In the genomic region with DNA sequence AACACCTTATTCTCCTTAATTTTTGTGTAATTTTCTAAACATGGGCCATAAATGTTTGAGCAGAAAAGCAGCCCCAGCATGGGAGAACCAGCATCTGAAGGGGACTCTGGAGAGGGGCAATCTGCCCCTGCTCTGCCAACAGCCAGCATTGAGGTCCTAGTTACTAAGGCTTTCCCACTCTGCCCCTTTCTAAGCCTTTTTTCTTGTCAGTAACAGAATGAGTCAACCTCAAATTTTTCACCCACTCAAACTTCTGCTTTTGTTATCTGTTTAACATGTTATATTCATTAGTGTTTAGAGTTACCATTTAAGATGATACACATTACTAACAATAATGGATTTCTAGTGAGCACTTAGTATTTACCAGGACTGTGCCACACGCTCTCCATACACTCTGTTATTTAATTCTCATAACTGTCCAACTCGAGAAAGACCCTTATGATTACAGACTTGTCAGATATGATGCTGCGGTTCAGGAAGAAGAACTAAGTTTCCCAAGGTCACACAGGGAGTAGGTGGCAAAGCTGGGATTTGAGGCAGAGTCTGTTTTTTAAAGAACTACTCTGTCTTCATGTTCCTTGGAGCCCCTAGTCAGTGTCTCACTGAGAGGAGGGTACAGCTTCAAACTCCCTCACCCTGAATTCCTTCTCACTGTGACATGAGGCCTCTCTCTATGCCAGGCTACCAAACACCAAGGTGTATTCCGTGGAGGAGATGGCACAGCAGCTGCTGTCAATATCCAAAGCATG, we compare ENCODE assay signal across 13 cellular contexts. TPM values are rescaled to one million over a fixed set of nuclear protein-coding genes. Genes with fewer than 3 reads are reported as not detected.
DNase-seq lines count a peak whose midpoint lies in the region; ATAC-seq, FAIRE-seq and TF ChIP-seq lines count a peak whose summit lies in the region.
"Had no signal": no experiment of that assay in that cellular context is flagged by ENCODE, and none has a peak within 500 bp of the region (broad histone marks: within the 10 kb centered on the region; RNA-seq: fewer than 3 reads in every experiment).

No MANE protein-coding gene starts in this region.

- CTCF ChIA-PET in HEK293T (lab: Yijun Ruan, JAX) = no interaction called here

- H3K36me3 ChIP-seq in kidney (ENCODE audit: control insufficient read depth in 1 of 2, insufficient read depth in 2 of 2, low read length in 2 of 2) = no peaks in the 10 kb centered on the region
- H3K36me3 ChIP-seq: SJSA1, transverse colon had no signal

- DNase-seq in astrocyte of the hippocampus (ENCODE audit: low read depth, low spot score) (peak; percentile 27), kidney (no peak), HTR-8/SVneo (ENCODE audit: insufficient read length, low spot score) (no peak), erythroblast (lab: John Stamatoyannopoulos, UW) (no peak), HEK293T (ENCODE audit: extremely low spot score) (no peak)
- DNase-seq: DMS53, NCI-H1694 treated with DMSO at 0.1 percent for 48 hours, transverse colon had no signal

- intact Hi-C loops in kidney (cut with DNase I) = no loop called here

- no peak overlapping the region for H3K9ac ChIP-seq in kidney (ENCODE audit: low read length in 2 of 2)

- ATAC-seq in GM18520 (IDR thresholded peaks at IDR 0.05; ENCODE audit: unreplicated experiment) (peak; percentile 70), GM21576 (IDR thresholded peaks at IDR 0.05; ENCODE audit: unreplicated experiment) (peak; percentile 79), HG03159 (IDR thresholded peaks at IDR 0.05; ENCODE audit: unreplicated experiment) (peak; percentile 78)

- H3K4me1 ChIP-seq in kidney (ENCODE audit: control insufficient read depth in 1 of 2, insufficient read depth in 1 of 2, low read depth in 1 of 2, low read length in 2 of 2) = peaks cover 2 to 4% of the 10 kb centered on the region in 2 donors
- H3K4me1 ChIP-seq: SJSA1, transverse colon had no signal

- TF ChIP-seq CTCF in kidney (IDR thresholded peaks at IDR 0.05; ENCODE audit: borderline replicate concordance, extremely low read depth, insufficient read depth) = no peak

- TF ChIP-seq POLR2A in erythroblast (IDR thresholded peaks at IDR 0.05; ENCODE audit: low read length) = no peak

- no peaks in the 10 kb centered on the region for H3K9me3 ChIP-seq in kidney (ENCODE audit: control insufficient read depth in 1 of 2, low read length in 2 of 2)
- H3K9me3 ChIP-seq: SJSA1, transverse colon had no signal

- FAIRE-seq in kidney (lab: Jason Lieb, UNC) (no peak), HTR-8/SVneo (lab: Jason Lieb, UNC) (no peak)

- no peak overlapping the region for H3K27ac ChIP-seq in kidney (ENCODE audit: low read depth in 2 of 2, low read length in 2 of 2)
- H3K27ac ChIP-seq: HL-60, SJSA1, transverse colon had no signal

- POLR2A ChIA-PET in HEK293T (lab: Yijun Ruan, JAX) = no interaction called here

- no peak overlapping the region for H3K4me3 ChIP-seq in kidney (ENCODE audit: low read length in 2 of 2)
- H3K4me3 ChIP-seq: SJSA1, transverse colon had no signal

TF ChIP-seq in HEK293T, 16 proteins besides CTCF, POLR2A, EP300 and RAD21:
- TF ChIP-seq FOXK2 (IDR thresholded peaks at IDR 0.05) (no peak), CTBP1 (IDR thresholded peaks at IDR 0.05; ENCODE audit: borderline replicate concordance) (no peak), SP1 (IDR thresholded peaks at IDR 0.05) (no peak), ZNF384 (IDR thresholded peaks at IDR 0.05) (no peak), NFRKB (IDR thresholded peaks at IDR 0.05) (no peak), FOXA1 (IDR thresholded peaks at IDR 0.05) (no peak), TARDBP (IDR thresholded peaks at IDR 0.05) (no peak), ELF4 (IDR thresholded peaks at IDR 0.05) (no peak), HDGF (IDR thresholded peaks at IDR 0.05; ENCODE audit: borderline replicate concordance) (no peak), ARNT (IDR thresholded peaks at IDR 0.05) (no peak), BHLHE40 (IDR thresholded peaks at IDR 0.05; ENCODE audit: borderline replicate concordance) (no peak), L3MBTL2 (conservative IDR thresholded peaks at IDR 0.05) (no peak)

RNA-seq across cellular contexts. Expression of a gene that starts 19.9 kb away (rescaled TPM):
- total RNA-seq in kidney = 9.9 TPM
- polyA plus RNA-seq in kidney (ENCODE audit: insufficient read depth, low read depth, low replicate concordance) = 4.0 TPM
